1 cellular context compared by ENCODE assay signal in the genomic region with DNA sequence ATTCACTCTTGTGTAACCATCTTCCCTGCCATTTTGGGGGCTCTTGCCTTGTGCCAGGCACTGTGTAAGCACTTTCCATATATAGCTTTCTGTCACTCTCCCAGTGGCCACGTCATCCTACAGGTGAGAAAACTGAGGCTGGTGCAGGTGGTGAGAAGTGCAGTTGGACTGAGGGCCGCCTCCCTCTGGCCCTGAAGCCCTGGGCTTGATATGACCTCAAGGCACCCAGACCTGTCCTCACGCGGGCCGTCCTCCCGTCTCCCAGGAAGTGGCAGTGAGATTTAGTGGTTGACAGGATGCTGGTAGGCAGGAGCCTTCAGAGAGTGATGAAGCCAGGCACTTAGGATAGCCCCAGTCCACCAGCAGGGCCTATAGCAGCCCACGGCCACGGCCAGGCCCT.
TF ChIP-seq lines count a peak whose summit lies in the region.

No MANE protein-coding gene starts in this region.

TF ChIP-seq in GM12878, 131 proteins besides CTCF, POLR2A, EP300 and RAD21:
- TF ChIP-seq, protein P1, sequence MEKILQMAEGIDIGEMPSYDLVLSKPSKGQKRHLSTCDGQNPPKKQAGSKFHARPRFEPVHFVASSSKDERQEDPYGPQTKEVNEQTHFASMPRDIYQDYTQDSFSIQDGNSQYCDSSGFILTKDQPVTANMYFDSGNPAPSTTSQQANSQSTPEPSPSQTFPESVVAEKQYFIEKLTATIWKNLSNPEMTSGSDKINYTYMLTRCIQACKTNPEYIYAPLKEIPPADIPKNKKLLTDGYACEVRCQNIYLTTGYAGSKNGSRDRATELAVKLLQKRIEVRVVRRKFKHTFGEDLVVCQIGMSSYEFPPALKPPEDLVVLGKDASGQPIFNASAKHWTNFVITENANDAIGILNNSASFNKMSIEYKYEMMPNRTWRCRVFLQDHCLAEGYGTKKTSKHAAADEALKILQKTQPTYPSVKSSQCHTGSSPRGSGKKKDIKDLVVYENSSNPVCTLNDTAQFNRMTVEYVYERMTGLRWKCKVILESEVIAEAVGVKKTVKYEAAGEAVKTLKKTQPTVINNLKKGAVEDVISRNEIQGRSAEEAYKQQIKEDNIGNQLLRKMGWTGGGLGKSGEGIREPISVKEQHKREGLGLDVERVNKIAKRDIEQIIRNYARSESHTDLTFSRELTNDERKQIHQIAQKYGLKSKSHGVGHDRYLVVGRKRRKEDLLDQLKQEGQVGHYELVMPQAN (conservative IDR thresholded peaks at IDR 0.05) = no peak
- TF ChIP-seq ZNF24 (IDR thresholded peaks at IDR 0.05) (no peak), CEBPB (IDR thresholded peaks at IDR 0.05; ENCODE audit: borderline replicate concordance in 1 of 2, low read depth in 2 of 2, low read length in 2 of 2) (no peak), MXI1 (IDR thresholded peaks at IDR 0.05; ENCODE audit: low read depth, low read length) (no peak), DPF2 (IDR thresholded peaks at IDR 0.05) (no peak), STAT1 (conservative IDR thresholded peaks at IDR 0.05) (no peak)
